8 cellular contexts compared by ENCODE assay signal in the genomic region with DNA sequence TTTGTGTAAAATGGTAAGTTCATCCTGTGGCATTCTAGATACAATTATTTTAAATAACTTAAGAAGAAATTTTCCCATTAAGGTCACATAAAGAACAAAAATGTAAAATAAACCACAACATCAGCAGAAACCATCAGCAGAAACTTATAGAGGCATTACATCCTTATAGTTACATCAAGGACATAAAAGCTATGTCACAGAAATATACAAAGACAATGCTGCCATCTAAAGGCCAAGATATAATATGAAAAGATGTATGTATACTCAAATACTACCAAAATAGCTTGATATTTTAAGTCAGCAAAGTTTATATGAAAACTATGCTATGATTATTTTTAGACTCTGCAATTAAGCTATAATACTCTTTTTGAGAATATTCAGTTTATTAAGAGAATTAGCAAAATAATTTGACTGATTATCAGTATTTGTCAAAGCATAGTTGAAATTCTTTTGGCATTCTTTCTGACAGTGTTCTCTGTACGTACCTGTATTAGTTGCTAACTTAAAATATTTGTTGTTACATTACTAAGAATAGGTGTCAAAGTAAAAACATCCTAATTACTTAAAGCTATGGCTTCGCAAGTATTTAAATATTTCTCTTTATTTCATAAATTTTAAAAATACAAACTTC. TPM values are rescaled to one million over a fixed set of nuclear protein-coding genes. Genes with fewer than 3 reads are reported as not detected.
DNase-seq lines count a peak whose midpoint lies in the region; ATAC-seq and TF ChIP-seq lines count a peak whose summit lies in the region.

No MANE protein-coding gene starts in this region.

- no peak overlapping the region for H3K27ac Mint-ChIP-seq in naive B cell

- peaks cover 0 to 11% of the 10 kb centered on the region in 2 donors for H3K36me3 Mint-ChIP-seq in naive B cell

- no peaks in the 10 kb centered on the region for H3K9me3 Mint-ChIP-seq in naive B cell

- H3K9me3 ChIP-seq in sigmoid colon: no peaks in the 10 kb centered on the region

- H3K27me3 Mint-ChIP-seq in naive B cell: no peaks in the 10 kb centered on the region

- CTCF ChIA-PET in BJ (lab: Yijun Ruan, JAX): interaction anchor here (0.5 to 4.8 kb wide), 9 partner anchors 9 to 163 kb away, joined by 3 to 60 read pairs (median 4); no protein-coding TSS in a partner anchor

- TF ChIP-seq EP300 in sigmoid colon (IDR thresholded peaks at IDR 0.05): no peak

- 94 to 98% methylated on average over 2 of the region's 2 CpGs for WGBS in sigmoid colon, 2 donors

- TF ChIP-seq POLR2A in sigmoid colon (IDR thresholded peaks at IDR 0.05): no peak

- H3K27ac ChIP-seq in sigmoid colon: no peak overlapping the region

- H3K4me1 ChIP-seq in sigmoid colon: no peaks in the 10 kb centered on the region

- H3K36me3 ChIP-seq in BJ (ENCODE audit: control insufficient read depth, insufficient read depth, low read length) (no peaks in the 10 kb centered on the region), sigmoid colon (no peaks in the 10 kb centered on the region)

- DNase-seq in BJ (ENCODE audit: low read depth) (no peak), NCI-H748 treated with DMSO at 0.1 percent for 48 hours (lab: John Stamatoyannopoulos, UW) (peak; percentile 50), choroid plexus epithelial cell (ENCODE audit: low read depth) (peak; percentile 72), naive B cell (peak; percentile 25), sigmoid colon (no peak)
- DNase-seq in effector CD4-positive, alpha-beta T cell: no peak

- POLR2A ChIA-PET in BJ (lab: Charles Lee): interaction anchor here (0.6 kb wide), 1 partner anchor 236 kb away, joined by 3 read pairs; no protein-coding TSS in a partner anchor

- H3K4me3 Mint-ChIP-seq in naive B cell: no peak overlapping the region

- H3K27me3 ChIP-seq in BJ (ENCODE audit: control insufficient read depth, insufficient read depth, low read length) (no peaks in the 10 kb centered on the region), sigmoid colon (no peaks in the 10 kb centered on the region)

- no peaks in the 10 kb centered on the region for H3K4me1 Mint-ChIP-seq in naive B cell

- ATAC-seq in GM18517 (IDR thresholded peaks at IDR 0.05; ENCODE audit: unreplicated experiment): peak; percentile 87
- ATAC-seq in HG03342 (IDR thresholded peaks at IDR 0.05; ENCODE audit: unreplicated experiment): peak; percentile 79
- peak in 1 of 2 donors; percentile 55 for ATAC-seq in naive B cell (ENCODE audit: low read depth in 2 of 2)

- intact Hi-C loops in sigmoid colon (cut with DNase I): loop anchor here (5.0 kb wide), 1 partner anchor 83 kb away; no protein-coding TSS in a partner anchor

- no peak overlapping the region for H3K4me3 ChIP-seq in BJ (ENCODE audit: low read depth, low read length)
- H3K4me3 ChIP-seq in choroid plexus epithelial cell (ENCODE audit: low read depth, low read length): no peak overlapping the region
- no peak overlapping the region for H3K4me3 ChIP-seq in sigmoid colon

- peak; percentile 24; the same call in 1 of the 2 replicates for TF ChIP-seq CTCF in BJ (IDR thresholded peaks at IDR 0.05; ENCODE audit: insufficient read depth, low read depth, low read length)
- TF ChIP-seq CTCF in choroid plexus epithelial cell (conservative IDR thresholded peaks at IDR 0.05; ENCODE audit: low read depth, low read length): peak; percentile 43
- TF ChIP-seq CTCF in sigmoid colon (IDR thresholded peaks at IDR 0.05): peak in 2 of 4 experiments; percentile 10 to 33

RNA-seq across cellular contexts. Expression of a gene that starts 36.2 kb away (rescaled TPM):
- 5.3 and 7.1 TPM in 2 replicates for polyA plus RNA-seq in BJ (2011; rRNA removed)
- polyA minus RNA-seq in BJ (2011; rRNA and poly(A)+ RNA removed): 7.6 and 9.7 TPM in 2 replicates
- 10 to 100 TPM in 2 of 6 donors, 1 to 10 TPM in 4; 7.6 to 13.6 (median 8.8) TPM for polyA plus RNA-seq in naive B cell (ENCODE audit: low read depth in 6 of 6)
- total RNA-seq in sigmoid colon: 10 to 100 TPM; 16.6 to 22.5 (median 20.0) TPM
- 10 to 100 TPM in 1 of 3 donors, 1 to 10 TPM in 2; 8.2 to 12.0 (median 9.7) TPM for polyA plus RNA-seq in sigmoid colon

Comparison
In these comparisons a context has a peak if more than half of its experiments do, and no peak if none do; other contexts are left out.
1. DNase-seq: peak in NCI-H748 treated with DMSO at 0.1 percent for 48 hours (single experiment), choroid plexus epithelial cell (single experiment) and naive B cell (single experiment); none in BJ (single experiment), effector CD4-positive, alpha-beta T cell (single experiment) and sigmoid colon (single experiment).